In the genomic region with DNA sequence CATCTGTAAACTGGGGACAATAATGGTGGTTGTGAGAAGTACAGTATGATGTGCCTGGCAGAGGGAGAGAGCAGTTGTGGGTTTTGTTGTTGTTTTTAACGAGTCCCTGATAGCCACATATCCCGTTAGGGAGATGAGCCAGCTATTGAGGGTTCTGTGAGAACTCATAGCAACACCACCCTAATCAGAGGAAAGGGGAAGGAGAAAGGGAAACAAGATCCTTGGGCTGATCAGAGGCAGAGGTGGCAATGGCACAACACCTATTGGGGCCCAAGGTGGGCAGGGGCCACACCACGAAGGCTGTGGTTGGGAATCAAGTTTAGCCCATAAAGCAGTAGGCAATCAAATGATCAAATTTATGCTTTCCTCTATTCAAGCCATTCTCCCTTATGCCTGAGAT, we compare ENCODE assay signal across 26 cellular contexts. TPM values are rescaled to one million over a fixed set of nuclear protein-coding genes. Genes with fewer than 3 reads are reported as not detected.
DNase-seq lines count a peak whose midpoint lies in the region; ATAC-seq and TF ChIP-seq lines count a peak whose summit lies in the region.
"Had no signal": no experiment of that assay in that cellular context is flagged by ENCODE, and none has a peak within 500 bp of the region (broad histone marks: within the 10 kb centered on the region; RNA-seq: fewer than 3 reads in every experiment).

No MANE protein-coding gene starts in this region.

- no peak overlapping the region for H3K27ac Mint-ChIP-seq in neural progenitor cell

- no peak overlapping the region for H3K4me3 ChIP-seq in ACC112 (ENCODE audit: low read depth, low read length)
- H3K4me3 ChIP-seq in HEK293 (ENCODE audit: low read depth, low read length), result no peak overlapping the region
- no peak overlapping the region for H3K4me3 ChIP-seq in brain microvascular endothelial cell (ENCODE audit: low read depth, low read length)
- H3K4me3 ChIP-seq in neural progenitor cell, result no peak overlapping the region
- no peak overlapping the region for H3K4me3 ChIP-seq in esophagus muscularis mucosa
- H3K4me3 ChIP-seq: lower lobe of right lung, ovary, right lobe of liver, upper lobe of right lung had no signal

- H3K4me1 ChIP-seq in ACC112 (ENCODE audit: control insufficient read depth, insufficient read depth, low read length, unreplicated experiment), result peaks cover 46% of the 10 kb centered on the region
- peaks cover 3% of the 10 kb centered on the region; the same call in 1 of the 2 replicates for H3K4me1 ChIP-seq in HEK293 (ENCODE audit: control insufficient read depth, insufficient read depth, low read length)
- peaks cover 4% of the 10 kb centered on the region for H3K4me1 ChIP-seq in neural progenitor cell
- H3K4me1 ChIP-seq in esophagus muscularis mucosa, result peaks cover 30 to 42% (median 41%) of the 10 kb centered on the region in 4 donors

- peaks cover 16% of the 10 kb centered on the region for H3K36me3 Mint-ChIP-seq in neural progenitor cell

- ATAC-seq in HG03196 (IDR thresholded peaks at IDR 0.05; ENCODE audit: unreplicated experiment) (no peak), HG03354 (IDR thresholded peaks at IDR 0.05; ENCODE audit: poor library complexity, severe bottlenecking, unreplicated experiment) (no peak)
- ATAC-seq: lower lobe of right lung, right lobe of liver, upper lobe of right lung had no signal

- H3K27ac ChIP-seq in ACC112 (ENCODE audit: low read depth, low read length) (peak overlapping the region; percentile 98), HEK293 (ENCODE audit: extremely low read depth, low read depth, low read length) (no peak overlapping the region), brain microvascular endothelial cell (peak overlapping the region; percentile 100), neural progenitor cell (no peak overlapping the region), esophagus muscularis mucosa (replicated peaks in 1 of 4) (no peak overlapping the region)
- H3K27ac ChIP-seq: C4-2B, lower lobe of right lung, ovary, right lobe of liver, upper lobe of right lung, WERI-Rb-1 had no signal

- no peaks in the 10 kb centered on the region for H4K20me1 ChIP-seq in neural progenitor cell (ENCODE audit: low read depth)

- CTCF ChIA-PET in HEK293 (lab: Yijun Ruan, JAX), result interaction anchor here (0.6 kb wide), 1 partner anchor 15 kb away, joined by 3 read pairs; no protein-coding TSS in a partner anchor

- H3K9me3 ChIP-seq in HEK293 (ENCODE audit: control insufficient read depth, insufficient read depth, low read depth, low read length) (no peaks in the 10 kb centered on the region), neural progenitor cell (ENCODE audit: low read depth) (no peaks in the 10 kb centered on the region), esophagus muscularis mucosa (no peaks in the 10 kb centered on the region)
- H3K9me3 ChIP-seq: lower lobe of right lung, ovary, right lobe of liver, SK-N-SH, upper lobe of right lung had no signal

- H3K27me3 Mint-ChIP-seq in neural progenitor cell (ENCODE audit: insufficient read depth, low read depth), result peaks cover 9% of the 10 kb centered on the region
- H3K27me3 Mint-ChIP-seq: central memory CD8-positive, alpha-beta T cell had no signal

- H3K4me1 Mint-ChIP-seq in neural progenitor cell, result peaks cover 21% of the 10 kb centered on the region

- no peak for DNase-seq in brain microvascular endothelial cell
- no peak for DNase-seq in neural progenitor cell (ENCODE audit: low spot score)
- no peak for DNase-seq in A172 (ENCODE audit: low spot score)
- DNase-seq in esophagus muscularis mucosa (ENCODE audit: extremely low spot score), result no peak
- DNase-seq: activated gamma-delta T cell treated with Interleukin-2 at 50 U/mL for 16 hours; activated T-cell treated with anti-CD3 and anti-CD28 coated beads for 4 hours; DMS153; H7; KBM-7; kidney; lower lobe of right lung; NCI-H146; NCI-H2171; NCI-H524 treated with DMSO at 0.1 percent for 48 hours; ovary; right lobe of liver; SK-N-SH; stimulated activated CD4-positive, alpha-beta T cell treated with anti-CD3 and anti-CD28 coated beads, Interleukin-15, amount 100 ng/mL, for 24 hours; upper lobe of right lung; WERI-Rb-1 had no signal

- in situ Hi-C loops in brain microvascular endothelial cell (cut with HindIII; ENCODE audit: low pct_ligation_motif_present, low sequenced_read_pairs), result no loop called here

- no peak overlapping the region for H3K4me2 ChIP-seq in neural progenitor cell
- H3K4me2 ChIP-seq: SK-N-SH had no signal

- WGBS in esophagus muscularis mucosa, result 94% methylated on average over 3 of the region's 3 CpGs

- TF ChIP-seq POLR2A in esophagus muscularis mucosa (IDR thresholded peaks at IDR 0.05; ENCODE audit: low read depth), result no peak

- no peak for TF ChIP-seq EP300 in esophagus muscularis mucosa (IDR thresholded peaks at IDR 0.05)

- peak overlapping the region; percentile 19 for H3K4me3 Mint-ChIP-seq in neural progenitor cell
- H3K4me3 Mint-ChIP-seq: central memory CD8-positive, alpha-beta T cell had no signal

- TF ChIP-seq CTCF in HEK293 (tag by site-specific recombination; IDR thresholded peaks at IDR 0.05), result no peak
- no peak for TF ChIP-seq CTCF in brain microvascular endothelial cell (IDR thresholded peaks at IDR 0.05; ENCODE audit: low read depth, low read length, missing control alignments)
- TF ChIP-seq CTCF in neural progenitor cell (IDR thresholded peaks at IDR 0.05), result no peak
- no peak for TF ChIP-seq CTCF in esophagus muscularis mucosa (IDR thresholded peaks at IDR 0.05)

- H3K9me3 Mint-ChIP-seq in neural progenitor cell, result no peaks in the 10 kb centered on the region
- H3K9me3 Mint-ChIP-seq: central memory CD8-positive, alpha-beta T cell had no signal

- H3K27me3 ChIP-seq in ACC112 (ENCODE audit: insufficient read depth, low read length) (no peaks in the 10 kb centered on the region), brain microvascular endothelial cell (replicated peaks) (no peaks in the 10 kb centered on the region), neural progenitor cell (peaks cover 6% of the 10 kb centered on the region), esophagus muscularis mucosa (no peaks in the 10 kb centered on the region)
- H3K27me3 ChIP-seq: ovary, right lobe of liver, upper lobe of right lung had no signal

- POLR2A ChIA-PET in HEK293 (lab: Yijun Ruan, JAX), result no interaction called here

- no peak overlapping the region for H2AFZ ChIP-seq in ACC112 (ENCODE audit: low read length, unreplicated experiment)
- no peak overlapping the region for H2AFZ ChIP-seq in neural progenitor cell (replicated peaks)

- intact Hi-C loops in esophagus muscularis mucosa (cut with DNase I), result loop anchor here (5.0 kb wide), 1 partner anchor 36 kb away; a partner anchor contains a TSS

- no peak overlapping the region for H3K9ac ChIP-seq in neural progenitor cell
- H3K9ac ChIP-seq: SK-N-SH had no signal

- H3K36me3 ChIP-seq in ACC112 (ENCODE audit: insufficient read depth, low read length) (peaks cover 11% of the 10 kb centered on the region; the same call in 1 of the 2 replicates), HEK293 (ENCODE audit: control insufficient read depth in 2 of 2, insufficient read depth in 1 of 2, low read length in 2 of 2) (peaks cover 12 to 30% of the 10 kb centered on the region in 2 experiments), brain microvascular endothelial cell (replicated peaks) (peaks cover 8% of the 10 kb centered on the region), neural progenitor cell (no peaks in the 10 kb centered on the region), esophagus muscularis mucosa (peaks cover 18 to 37% (median 30%) of the 10 kb centered on the region in 4 donors)
- H3K36me3 ChIP-seq: ovary had no signal

- H3F3A ChIP-seq in neural progenitor cell (ENCODE audit: low read depth), result no peaks in the 10 kb centered on the region

- H3K79me2 ChIP-seq in ACC112 (ENCODE audit: control insufficient read depth, insufficient read depth, low read length, unreplicated experiment) (peaks cover 10% of the 10 kb centered on the region), neural progenitor cell (ENCODE audit: low read depth) (no peaks in the 10 kb centered on the region)

TF ChIP-seq in HEK293, 187 proteins besides CTCF, POLR2A, EP300 and RAD21 (continues in another document):
- TF ChIP-seq ZNF10 (tag by site-specific recombination; IDR thresholded peaks at IDR 0.05) (peak; percentile 27; the same call in 1 of the 2 replicates), ZNF776 (tag by site-specific recombination; IDR thresholded peaks at IDR 0.05; ENCODE audit: borderline replicate concordance) (no peak), ZNF423 (tag by site-specific recombination; IDR thresholded peaks at IDR 0.05) (no peak), ZNF404 (tag by site-specific recombination; IDR thresholded peaks at IDR 0.05) (no peak), ZNF157 (tag by site-specific recombination; IDR thresholded peaks at IDR 0.05) (no peak), ZNF391 (tag by site-specific recombination; IDR thresholded peaks at IDR 0.05; ENCODE audit: borderline replicate concordance, low read depth) (no peak), ZFP3 (tag by site-specific recombination; IDR thresholded peaks at IDR 0.05; ENCODE audit: low read depth) (no peak), ZNF274 (IDR thresholded peaks at IDR 0.05; ENCODE audit: low read length) (no peak), ZNF274 (tag by site-specific recombination; IDR thresholded peaks at IDR 0.05; ENCODE audit: borderline replicate concordance) (peak; percentile 87)
- TF ChIP-seq, protein P1, sequence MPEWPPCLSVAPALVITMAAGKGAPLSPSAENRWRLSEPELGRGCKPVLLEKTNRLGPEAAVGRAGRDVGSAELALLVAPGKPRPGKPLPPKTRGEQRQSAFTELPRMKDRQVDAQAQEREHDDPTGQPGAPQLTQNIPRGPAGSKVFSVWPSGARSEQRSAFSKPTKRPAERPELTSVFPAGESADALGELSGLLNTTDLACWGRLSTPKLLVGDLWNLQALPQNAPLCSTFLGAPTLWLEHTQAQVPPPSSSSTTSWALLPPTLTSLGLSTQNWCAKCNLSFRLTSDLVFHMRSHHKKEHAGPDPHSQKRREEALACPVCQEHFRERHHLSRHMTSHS (tag by site-specific recombination; IDR thresholded peaks at IDR 0.05), result no peak

RNA-seq across cellular contexts. Expression of a gene that starts 1.7 kb away (rescaled TPM):
- 54.6 and 60.6 TPM in 2 replicates for total RNA-seq in neural progenitor cell (ENCODE audit: low replicate concordance)
- total RNA-seq in A172 (2014; rRNA removed; shearing (Covaris generic)), result 230 and 294 TPM in 2 replicates
- 10 to 100 TPM; 72.2 to 93.3 (median 76.2) TPM for total RNA-seq in esophagus muscularis mucosa

RNA-seq across cellular contexts. Expression of a gene that starts 35.3 kb away (rescaled TPM):
- total RNA-seq in neural progenitor cell (ENCODE audit: low replicate concordance) (9.2 TPM in 2 replicates), esophagus muscularis mucosa (10 to 100 TPM; 27.0 to 51.3 (median 40.0) TPM)
- 37.8 and 41.8 TPM in 2 replicates for total RNA-seq in A172 (2014; rRNA removed; shearing (Covaris generic))

RNA-seq across cellular contexts. Expression of a gene that starts 55.2 kb away (rescaled TPM):
- total RNA-seq in neural progenitor cell (ENCODE audit: low replicate concordance) (6.8 and 11.7 TPM in 2 replicates), esophagus muscularis mucosa (10 to 100 TPM; 20.1 to 36.4 (median 26.3) TPM)
- total RNA-seq in A172 (2014; rRNA removed; shearing (Covaris generic)), result 14.3 and 23.9 TPM in 2 replicates

Comparison
In these comparisons a context has a peak if more than half of its experiments do, and no peak if none do; other contexts are left out.
1. H3K27ac ChIP-seq: peak in ACC112 (single experiment) and brain microvascular endothelial cell (single experiment); none in HEK293 (single experiment), neural progenitor cell (single experiment) and esophagus muscularis mucosa (0 of 4).